Comparison of ENCODE assay signal across 1 cellular context in the genomic region with DNA sequence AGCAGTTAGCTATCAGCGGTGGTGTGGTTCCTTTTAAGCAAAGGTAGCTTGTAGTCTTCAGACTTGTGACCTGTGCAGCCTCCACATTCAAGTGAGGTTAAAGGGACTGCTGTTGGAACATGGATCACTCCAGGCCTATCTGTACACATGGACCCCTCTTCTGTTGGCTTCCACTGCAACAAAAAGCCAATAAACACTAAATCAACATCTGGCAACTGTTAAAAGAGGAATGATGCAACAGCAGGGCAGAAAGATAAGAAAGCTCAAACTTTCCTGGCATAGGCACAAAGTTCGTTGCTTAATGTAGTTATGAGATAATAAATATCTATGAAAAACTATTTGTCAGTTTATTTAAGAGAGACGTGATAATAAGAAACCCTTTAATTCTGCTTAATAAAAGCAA.
TF ChIP-seq lines count a peak whose summit lies in the region.

No MANE protein-coding gene starts in this region.

TF ChIP-seq in HEK293, 187 proteins besides CTCF, POLR2A, EP300 and RAD21 (continued from another document):
- TF ChIP-seq, protein P1, sequence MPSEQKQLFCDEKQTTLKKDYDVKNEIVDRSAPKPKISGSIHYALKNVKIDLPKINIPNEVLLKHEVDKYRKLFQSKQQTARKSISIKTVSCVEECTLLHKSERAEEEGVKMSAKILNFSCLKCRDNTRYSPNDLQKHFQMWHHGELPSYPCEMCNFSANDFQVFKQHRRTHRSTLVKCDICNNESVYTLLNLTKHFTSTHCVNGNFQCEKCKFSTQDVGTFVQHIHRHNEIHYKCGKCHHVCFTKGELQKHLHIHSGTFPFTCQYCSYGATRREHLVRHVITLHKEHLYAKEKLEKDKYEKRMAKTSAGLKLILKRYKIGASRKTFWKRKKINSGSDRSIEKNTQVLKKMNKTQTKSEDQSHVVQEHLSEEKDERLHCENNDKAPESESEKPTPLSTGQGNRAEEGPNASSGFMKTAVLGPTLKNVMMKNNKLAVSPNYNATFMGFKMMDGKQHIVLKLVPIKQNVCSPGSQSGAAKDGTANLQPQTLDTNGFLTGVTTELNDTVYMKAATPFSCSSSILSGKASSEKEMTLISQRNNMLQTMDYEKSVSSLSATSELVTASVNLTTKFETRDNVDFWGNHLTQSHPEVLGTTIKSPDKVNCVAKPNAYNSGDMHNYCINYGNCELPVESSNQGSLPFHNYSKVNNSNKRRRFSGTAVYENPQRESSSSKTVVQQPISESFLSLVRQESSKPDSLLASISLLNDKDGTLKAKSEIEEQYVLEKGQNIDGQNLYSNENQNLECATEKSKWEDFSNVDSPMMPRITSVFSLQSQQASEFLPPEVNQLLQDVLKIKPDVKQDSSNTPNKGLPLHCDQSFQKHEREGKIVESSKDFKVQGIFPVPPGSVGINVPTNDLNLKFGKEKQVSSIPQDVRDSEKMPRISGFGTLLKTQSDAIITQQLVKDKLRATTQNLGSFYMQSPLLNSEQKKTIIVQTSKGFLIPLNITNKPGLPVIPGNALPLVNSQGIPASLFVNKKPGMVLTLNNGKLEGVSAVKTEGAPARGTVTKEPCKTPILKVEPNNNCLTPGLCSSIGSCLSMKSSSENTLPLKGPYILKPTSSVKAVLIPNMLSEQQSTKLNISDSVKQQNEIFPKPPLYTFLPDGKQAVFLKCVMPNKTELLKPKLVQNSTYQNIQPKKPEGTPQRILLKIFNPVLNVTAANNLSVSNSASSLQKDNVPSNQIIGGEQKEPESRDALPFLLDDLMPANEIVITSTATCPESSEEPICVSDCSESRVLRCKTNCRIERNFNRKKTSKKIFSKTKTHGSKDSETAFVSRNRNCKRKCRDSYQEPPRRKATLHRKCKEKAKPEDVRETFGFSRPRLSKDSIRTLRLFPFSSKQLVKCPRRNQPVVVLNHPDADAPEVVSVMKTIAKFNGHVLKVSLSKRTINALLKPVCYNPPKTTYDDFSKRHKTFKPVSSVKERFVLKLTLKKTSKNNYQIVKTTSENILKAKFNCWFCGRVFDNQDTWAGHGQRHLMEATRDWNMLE (tag by site-specific recombination; conservative IDR thresholded peaks at IDR 0.05; ENCODE audit: low read depth), result peak; percentile 51; the same call in 1 of the 2 replicates
- TF ChIP-seq, protein P2, sequence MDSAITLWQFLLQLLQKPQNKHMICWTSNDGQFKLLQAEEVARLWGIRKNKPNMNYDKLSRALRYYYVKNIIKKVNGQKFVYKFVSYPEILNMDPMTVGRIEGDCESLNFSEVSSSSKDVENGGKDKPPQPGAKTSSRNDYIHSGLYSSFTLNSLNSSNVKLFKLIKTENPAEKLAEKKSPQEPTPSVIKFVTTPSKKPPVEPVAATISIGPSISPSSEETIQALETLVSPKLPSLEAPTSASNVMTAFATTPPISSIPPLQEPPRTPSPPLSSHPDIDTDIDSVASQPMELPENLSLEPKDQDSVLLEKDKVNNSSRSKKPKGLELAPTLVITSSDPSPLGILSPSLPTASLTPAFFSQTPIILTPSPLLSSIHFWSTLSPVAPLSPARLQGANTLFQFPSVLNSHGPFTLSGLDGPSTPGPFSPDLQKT (IDR thresholded peaks at IDR 0.05; ENCODE audit: borderline replicate concordance, low read depth, low read length), result no peak
- TF ChIP-seq ZNF707 (tag by site-specific recombination; IDR thresholded peaks at IDR 0.05) (no peak), FEZF1 (tag by site-specific recombination; IDR thresholded peaks at IDR 0.05) (peak; percentile 36; the same call in 1 of the 2 replicates), ZNF610 (tag by site-specific recombination; IDR thresholded peaks at IDR 0.05; ENCODE audit: borderline replicate concordance) (0 out of 2 replicates have a peak, but pooled peaks have one; percentile 21), ZNF324 (tag by site-specific recombination; IDR thresholded peaks at IDR 0.05) (0 out of 2 replicates have a peak, but pooled peaks have one; percentile 36)
